1 cellular context compared by ENCODE assay signal in the genomic region with DNA sequence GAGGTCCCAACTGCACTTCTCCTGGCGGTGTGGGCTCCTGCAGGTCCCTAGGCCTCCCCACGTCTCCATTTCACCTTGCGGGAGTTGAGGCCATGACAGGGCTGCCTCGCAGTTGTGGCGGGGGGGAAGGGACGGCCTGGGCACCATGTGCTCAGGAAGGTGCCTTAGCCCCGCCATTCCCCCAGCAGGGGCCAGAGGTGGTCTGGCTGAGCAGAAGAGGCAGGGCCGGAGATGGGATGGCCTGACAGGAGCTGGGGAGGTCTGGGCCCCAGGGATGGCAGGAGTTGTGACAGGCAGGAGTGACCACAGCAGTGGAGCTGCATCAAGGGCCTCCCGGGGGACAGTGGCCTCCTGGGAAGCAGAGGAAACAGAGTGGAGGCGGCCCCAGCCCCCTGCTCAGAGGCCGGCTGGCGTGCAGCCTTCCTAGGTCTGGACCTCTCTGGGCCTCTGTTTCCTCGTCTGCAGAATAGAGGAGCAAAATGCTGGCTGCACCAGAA.
TF ChIP-seq lines count a peak whose summit lies in the region.

No MANE protein-coding gene starts in this region.

TF ChIP-seq in H1, 55 proteins besides CTCF, POLR2A, EP300 and RAD21:
- TF ChIP-seq KDM4A (IDR thresholded peaks at IDR 0.05; ENCODE audit: low read depth, low read length, severe bottlenecking): no peak
- TF ChIP-seq, protein P1, sequence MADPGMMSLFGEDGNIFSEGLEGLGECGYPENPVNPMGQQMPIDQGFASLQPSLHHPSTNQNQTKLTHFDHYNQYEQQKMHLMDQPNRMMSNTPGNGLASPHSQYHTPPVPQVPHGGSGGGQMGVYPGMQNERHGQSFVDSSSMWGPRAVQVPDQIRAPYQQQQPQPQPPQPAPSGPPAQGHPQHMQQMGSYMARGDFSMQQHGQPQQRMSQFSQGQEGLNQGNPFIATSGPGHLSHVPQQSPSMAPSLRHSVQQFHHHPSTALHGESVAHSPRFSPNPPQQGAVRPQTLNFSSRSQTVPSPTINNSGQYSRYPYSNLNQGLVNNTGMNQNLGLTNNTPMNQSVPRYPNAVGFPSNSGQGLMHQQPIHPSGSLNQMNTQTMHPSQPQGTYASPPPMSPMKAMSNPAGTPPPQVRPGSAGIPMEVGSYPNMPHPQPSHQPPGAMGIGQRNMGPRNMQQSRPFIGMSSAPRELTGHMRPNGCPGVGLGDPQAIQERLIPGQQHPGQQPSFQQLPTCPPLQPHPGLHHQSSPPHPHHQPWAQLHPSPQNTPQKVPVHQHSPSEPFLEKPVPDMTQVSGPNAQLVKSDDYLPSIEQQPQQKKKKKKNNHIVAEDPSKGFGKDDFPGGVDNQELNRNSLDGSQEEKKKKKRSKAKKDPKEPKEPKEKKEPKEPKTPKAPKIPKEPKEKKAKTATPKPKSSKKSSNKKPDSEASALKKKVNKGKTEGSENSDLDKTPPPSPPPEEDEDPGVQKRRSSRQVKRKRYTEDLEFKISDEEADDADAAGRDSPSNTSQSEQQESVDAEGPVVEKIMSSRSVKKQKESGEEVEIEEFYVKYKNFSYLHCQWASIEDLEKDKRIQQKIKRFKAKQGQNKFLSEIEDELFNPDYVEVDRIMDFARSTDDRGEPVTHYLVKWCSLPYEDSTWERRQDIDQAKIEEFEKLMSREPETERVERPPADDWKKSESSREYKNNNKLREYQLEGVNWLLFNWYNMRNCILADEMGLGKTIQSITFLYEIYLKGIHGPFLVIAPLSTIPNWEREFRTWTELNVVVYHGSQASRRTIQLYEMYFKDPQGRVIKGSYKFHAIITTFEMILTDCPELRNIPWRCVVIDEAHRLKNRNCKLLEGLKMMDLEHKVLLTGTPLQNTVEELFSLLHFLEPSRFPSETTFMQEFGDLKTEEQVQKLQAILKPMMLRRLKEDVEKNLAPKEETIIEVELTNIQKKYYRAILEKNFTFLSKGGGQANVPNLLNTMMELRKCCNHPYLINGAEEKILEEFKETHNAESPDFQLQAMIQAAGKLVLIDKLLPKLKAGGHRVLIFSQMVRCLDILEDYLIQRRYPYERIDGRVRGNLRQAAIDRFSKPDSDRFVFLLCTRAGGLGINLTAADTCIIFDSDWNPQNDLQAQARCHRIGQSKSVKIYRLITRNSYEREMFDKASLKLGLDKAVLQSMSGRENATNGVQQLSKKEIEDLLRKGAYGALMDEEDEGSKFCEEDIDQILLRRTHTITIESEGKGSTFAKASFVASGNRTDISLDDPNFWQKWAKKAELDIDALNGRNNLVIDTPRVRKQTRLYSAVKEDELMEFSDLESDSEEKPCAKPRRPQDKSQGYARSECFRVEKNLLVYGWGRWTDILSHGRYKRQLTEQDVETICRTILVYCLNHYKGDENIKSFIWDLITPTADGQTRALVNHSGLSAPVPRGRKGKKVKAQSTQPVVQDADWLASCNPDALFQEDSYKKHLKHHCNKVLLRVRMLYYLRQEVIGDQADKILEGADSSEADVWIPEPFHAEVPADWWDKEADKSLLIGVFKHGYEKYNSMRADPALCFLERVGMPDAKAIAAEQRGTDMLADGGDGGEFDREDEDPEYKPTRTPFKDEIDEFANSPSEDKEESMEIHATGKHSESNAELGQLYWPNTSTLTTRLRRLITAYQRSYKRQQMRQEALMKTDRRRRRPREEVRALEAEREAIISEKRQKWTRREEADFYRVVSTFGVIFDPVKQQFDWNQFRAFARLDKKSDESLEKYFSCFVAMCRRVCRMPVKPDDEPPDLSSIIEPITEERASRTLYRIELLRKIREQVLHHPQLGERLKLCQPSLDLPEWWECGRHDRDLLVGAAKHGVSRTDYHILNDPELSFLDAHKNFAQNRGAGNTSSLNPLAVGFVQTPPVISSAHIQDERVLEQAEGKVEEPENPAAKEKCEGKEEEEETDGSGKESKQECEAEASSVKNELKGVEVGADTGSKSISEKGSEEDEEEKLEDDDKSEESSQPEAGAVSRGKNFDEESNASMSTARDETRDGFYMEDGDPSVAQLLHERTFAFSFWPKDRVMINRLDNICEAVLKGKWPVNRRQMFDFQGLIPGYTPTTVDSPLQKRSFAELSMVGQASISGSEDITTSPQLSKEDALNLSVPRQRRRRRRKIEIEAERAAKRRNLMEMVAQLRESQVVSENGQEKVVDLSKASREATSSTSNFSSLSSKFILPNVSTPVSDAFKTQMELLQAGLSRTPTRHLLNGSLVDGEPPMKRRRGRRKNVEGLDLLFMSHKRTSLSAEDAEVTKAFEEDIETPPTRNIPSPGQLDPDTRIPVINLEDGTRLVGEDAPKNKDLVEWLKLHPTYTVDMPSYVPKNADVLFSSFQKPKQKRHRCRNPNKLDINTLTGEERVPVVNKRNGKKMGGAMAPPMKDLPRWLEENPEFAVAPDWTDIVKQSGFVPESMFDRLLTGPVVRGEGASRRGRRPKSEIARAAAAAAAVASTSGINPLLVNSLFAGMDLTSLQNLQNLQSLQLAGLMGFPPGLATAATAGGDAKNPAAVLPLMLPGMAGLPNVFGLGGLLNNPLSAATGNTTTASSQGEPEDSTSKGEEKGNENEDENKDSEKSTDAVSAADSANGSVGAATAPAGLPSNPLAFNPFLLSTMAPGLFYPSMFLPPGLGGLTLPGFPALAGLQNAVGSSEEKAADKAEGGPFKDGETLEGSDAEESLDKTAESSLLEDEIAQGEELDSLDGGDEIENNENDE (IDR thresholded peaks at IDR 0.05; ENCODE audit: insufficient replicate concordance, low read length): no peak
- TF ChIP-seq PHF8 (conservative IDR thresholded peaks at IDR 0.05; ENCODE audit: low read depth, low read length): no peak
- TF ChIP-seq, protein P2, sequence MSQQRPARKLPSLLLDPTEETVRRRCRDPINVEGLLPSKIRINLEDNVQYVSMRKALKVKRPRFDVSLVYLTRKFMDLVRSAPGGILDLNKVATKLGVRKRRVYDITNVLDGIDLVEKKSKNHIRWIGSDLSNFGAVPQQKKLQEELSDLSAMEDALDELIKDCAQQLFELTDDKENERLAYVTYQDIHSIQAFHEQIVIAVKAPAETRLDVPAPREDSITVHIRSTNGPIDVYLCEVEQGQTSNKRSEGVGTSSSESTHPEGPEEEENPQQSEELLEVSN (IDR thresholded peaks at IDR 0.05): peak; percentile 45
- TF ChIP-seq, protein P3, sequence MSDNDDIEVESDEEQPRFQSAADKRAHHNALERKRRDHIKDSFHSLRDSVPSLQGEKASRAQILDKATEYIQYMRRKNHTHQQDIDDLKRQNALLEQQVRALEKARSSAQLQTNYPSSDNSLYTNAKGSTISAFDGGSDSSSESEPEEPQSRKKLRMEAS (IDR thresholded peaks at IDR 0.05): peak; percentile 67
- no peak for TF ChIP-seq SP2 (IDR thresholded peaks at IDR 0.05; ENCODE audit: low read length)
- TF ChIP-seq, protein P4, sequence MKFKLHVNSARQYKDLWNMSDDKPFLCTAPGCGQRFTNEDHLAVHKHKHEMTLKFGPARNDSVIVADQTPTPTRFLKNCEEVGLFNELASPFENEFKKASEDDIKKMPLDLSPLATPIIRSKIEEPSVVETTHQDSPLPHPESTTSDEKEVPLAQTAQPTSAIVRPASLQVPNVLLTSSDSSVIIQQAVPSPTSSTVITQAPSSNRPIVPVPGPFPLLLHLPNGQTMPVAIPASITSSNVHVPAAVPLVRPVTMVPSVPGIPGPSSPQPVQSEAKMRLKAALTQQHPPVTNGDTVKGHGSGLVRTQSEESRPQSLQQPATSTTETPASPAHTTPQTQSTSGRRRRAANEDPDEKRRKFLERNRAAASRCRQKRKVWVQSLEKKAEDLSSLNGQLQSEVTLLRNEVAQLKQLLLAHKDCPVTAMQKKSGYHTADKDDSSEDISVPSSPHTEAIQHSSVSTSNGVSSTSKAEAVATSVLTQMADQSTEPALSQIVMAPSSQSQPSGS (IDR thresholded peaks at IDR 0.05; ENCODE audit: low read length): no peak
- TF ChIP-seq RXRA (IDR thresholded peaks at IDR 0.05; ENCODE audit: insufficient read depth, low read depth, low read length): no peak
